ENCODE assay signal across 18 cellular contexts in genomic region chr4:139711461-139711860, GRCh38. TPM values are rescaled to one million over a fixed set of nuclear protein-coding genes. Genes with fewer than 3 reads are reported as not detected.
DNase-seq lines count a peak whose midpoint lies in the region; TF ChIP-seq lines count a peak whose summit lies in the region.
"Had no signal": no experiment of that assay in that cellular context is flagged by ENCODE, and none has a peak within 500 bp of the region (broad histone marks: within the 10 kb centered on the region; RNA-seq: fewer than 3 reads in every experiment).

No MANE protein-coding gene starts in this region.

- H3K4me1 ChIP-seq in trophoblast cell (ENCODE audit: control insufficient read depth in 1 of 2, insufficient read depth in 2 of 2, low read length in 2 of 2) = peaks cover 18 to 24% of the 10 kb centered on the region in 2 experiments
- H3K4me1 ChIP-seq: foreskin keratinocyte, SJSA1, spleen had no signal

- no peak overlapping the region for H3K4me2 ChIP-seq in trophoblast cell (ENCODE audit: low read length)
- H3K4me2 ChIP-seq: PC-9 had no signal

- H3K27ac ChIP-seq in coronary artery (peak overlapping the region; percentile 14 to 64), trophoblast cell (ENCODE audit: low read depth, low read length) (peak overlapping the region; percentile 68), WERI-Rb-1 (no peak overlapping the region)
- H3K27ac ChIP-seq: foreskin keratinocyte, PC-9, SJSA1, spleen had no signal

- peaks cover 19% of the 10 kb centered on the region for H3K79me1 ChIP-seq in trophoblast cell (ENCODE audit: low read length)

- no peak overlapping the region for H4K12ac ChIP-seq in trophoblast cell (ENCODE audit: low read depth, low read length)

- WGBS in trophoblast cell (ENCODE audit: extremely low coverage, insufficient coverage, insufficient read length) = no CpG with 5 or more reads among the region's 4 CpGs

- no peak overlapping the region for H3K18ac ChIP-seq in trophoblast cell (ENCODE audit: low read length)

- no peak overlapping the region for H3K4ac ChIP-seq in trophoblast cell (ENCODE audit: low read depth, low read length)

- no peak overlapping the region for H4K8ac ChIP-seq in trophoblast cell (ENCODE audit: low read depth, low read length)

- no peak overlapping the region for H2AFZ ChIP-seq in trophoblast cell (ENCODE audit: insufficient read depth, low read length, poor library complexity)
- H2AFZ ChIP-seq: PC-9 had no signal

- TF ChIP-seq CTCF in AG10803 (conservative IDR thresholded peaks at IDR 0.05; ENCODE audit: low read length) (no peak), coronary artery (IDR thresholded peaks at IDR 0.05) (no peak), WERI-Rb-1 (IDR thresholded peaks at IDR 0.05; ENCODE audit: low read depth, low read length) (no peak)

- H3K79me2 ChIP-seq in trophoblast cell (ENCODE audit: control insufficient read depth, insufficient read depth, low read length, poor library complexity) = peaks cover 4% of the 10 kb centered on the region

- H3K9ac ChIP-seq in trophoblast cell (ENCODE audit: low read length) = no peak overlapping the region

- peak; percentile 16 for DNase-seq in AG10803 (ENCODE audit: low read depth)
- peak; percentile 11 for DNase-seq in MG63
- no peak for DNase-seq in coronary artery (ENCODE audit: low spot score)
- peak; percentile 68 to 78 for DNase-seq in trophoblast cell
- no peak for DNase-seq in WERI-Rb-1
- no peak for DNase-seq in NCI-H748 (lab: John Stamatoyannopoulos, UW; ENCODE audit: unreplicated experiment)
- DNase-seq in stimulated activated CD8-positive, alpha-beta memory T cell treated with anti-CD3 and anti-CD28 coated beads, Interleukin-4, amount 100 ng/mL, for 48 hours = no peak
- no peak for DNase-seq in iPS-NIHi11 (ENCODE audit: low spot score)
- DNase-seq: activated CD4-positive, alpha-beta T cell treated with anti-CD3 and anti-CD28 coated beads, Interleukin-2, amount 50 U/mL, for 4 hours; activated naive CD4-positive, alpha-beta T cell treated with Interleukin-2 at 50 U/mL for 16 hours; CD8-positive, alpha-beta memory T cell; DMS79; foreskin keratinocyte; PC-9; spleen; substantia nigra; T-helper 17 cell had no signal

- H3K9me3 ChIP-seq in MG63 (no peaks in the 10 kb centered on the region), trophoblast cell (ENCODE audit: insufficient read depth, low read depth, low read length) (no peaks in the 10 kb centered on the region), WERI-Rb-1 (ENCODE audit: severe bottlenecking) (peaks cover 3% of the 10 kb centered on the region)
- H3K9me3 ChIP-seq: SJSA1 had no signal

- peak overlapping the region; percentile 58 for H2BK120ac ChIP-seq in trophoblast cell (ENCODE audit: insufficient read depth, low read length, poor library complexity)

- H2BK12ac ChIP-seq in trophoblast cell (ENCODE audit: low read length) = no peak overlapping the region

- no peak overlapping the region for H3K23ac ChIP-seq in trophoblast cell (ENCODE audit: low read length)

- no peak overlapping the region for H4K91ac ChIP-seq in trophoblast cell (ENCODE audit: low read depth, low read length)

- H3K27me3 ChIP-seq in MG63 (no peaks in the 10 kb centered on the region), trophoblast cell (ENCODE audit: insufficient read depth, low read length) (no peaks in the 10 kb centered on the region), WERI-Rb-1 (ENCODE audit: insufficient read depth, low read depth, severe bottlenecking) (no peaks in the 10 kb centered on the region)
- H3K27me3 ChIP-seq: foreskin keratinocyte, SJSA1, spleen had no signal

- H3K14ac ChIP-seq in trophoblast cell (ENCODE audit: low read length) = no peak overlapping the region

- H3K36me3 ChIP-seq in MG63 (no peaks in the 10 kb centered on the region), trophoblast cell (ENCODE audit: control insufficient read depth in 1 of 2, insufficient read depth in 2 of 2, low read length in 2 of 2) (peaks cover 0 to 2% of the 10 kb centered on the region in 2 experiments), WERI-Rb-1 (no peaks in the 10 kb centered on the region)

- no peak overlapping the region for H2AK5ac ChIP-seq in trophoblast cell (ENCODE audit: low read length)

- no peak overlapping the region for H3K4me3 ChIP-seq in AG10803 (ENCODE audit: low read length)
- no peak overlapping the region for H3K4me3 ChIP-seq in MG63
- H3K4me3 ChIP-seq in coronary artery = no peak overlapping the region
- no peak overlapping the region for H3K4me3 ChIP-seq in trophoblast cell (ENCODE audit: low read depth, low read length)
- H3K4me3 ChIP-seq in WERI-Rb-1 (ENCODE audit: low read depth, low read length) = no peak overlapping the region
- H3K4me3 ChIP-seq: PC-9, SJSA1, spleen had no signal

- H2BK5ac ChIP-seq in trophoblast cell (ENCODE audit: low read depth, low read length, poor library complexity) = peak overlapping the region; percentile 53

RNA-seq across cellular contexts. Expression of gene MGST2, which starts 45.8 kb away (rescaled TPM):
- total RNA-seq in MG63 (2014; rRNA removed; shearing (Covaris generic); ENCODE audit: low replicate concordance) = 2.3 and 10.5 TPM in 2 replicates
- polyA plus RNA-seq in trophoblast cell (2013) = 53.9 and 57.1 TPM in 2 replicates

Comparison
In these comparisons a context has a peak if more than half of its experiments do, and no peak if none do; other contexts are left out.
1. DNase-seq: peak in AG10803 (single experiment), MG63 (single experiment) and trophoblast cell (2 of 2); none in coronary artery (single experiment), WERI-Rb-1 (single experiment), NCI-H748 (single experiment), stimulated activated CD8-positive, alpha-beta memory T cell treated with anti-CD3 and anti-CD28 coated beads, Interleukin-4, amount 100 ng/mL, for 48 hours (single experiment) and iPS-NIHi11 (single experiment).